25 cellular contexts compared by ENCODE assay signal in the genomic region with DNA sequence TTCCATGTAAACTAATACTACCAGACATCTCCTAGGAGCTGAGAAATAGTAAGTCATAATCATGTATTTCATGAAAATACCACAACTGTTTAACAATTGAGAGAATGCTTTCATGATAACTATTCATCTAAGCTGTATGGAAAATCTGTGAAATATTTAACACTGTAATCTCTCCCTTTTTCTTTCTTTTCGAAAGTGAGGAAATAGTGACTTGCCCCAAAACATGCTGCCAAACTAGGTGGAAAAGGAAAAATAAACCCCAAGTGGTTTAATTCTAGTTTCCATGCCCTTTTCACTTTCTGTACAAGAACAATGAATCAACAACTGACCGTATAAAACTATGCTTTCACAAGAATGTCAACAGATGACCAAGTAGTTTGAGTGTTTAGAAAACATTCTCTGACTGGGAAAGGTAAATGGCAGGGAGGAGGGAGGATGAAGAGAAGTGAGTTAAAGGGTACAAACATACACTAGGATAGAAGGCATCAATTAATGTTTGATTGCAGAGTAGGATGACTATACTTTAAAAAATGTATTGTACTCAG.
"Had no signal": no experiment of that assay in that cellular context is flagged by ENCODE, and none has a peak within 500 bp of the region (broad histone marks: within the 10 kb centered on the region; RNA-seq: fewer than 3 reads in every experiment).

No MANE protein-coding gene starts in this region.

- H3K4me3 ChIP-seq: adrenal gland, body of pancreas, heart right ventricle, ovary, skin epidermis, thoracic aorta, uterus had no signal

- H3K36me3 ChIP-seq: adrenal gland, heart right ventricle, neutrophil, ovary, thoracic aorta, uterus, WERI-Rb-1 had no signal

- DNase-seq: activated CD4-positive, alpha-beta memory T cell treated with anti-CD3 and anti-CD28 coated beads for 36 hours; activated CD4-positive, alpha-beta T cell treated with anti-CD3 and anti-CD28 coated beads for 48 hours; activated CD8-positive, alpha-beta memory T cell treated with anti-CD3 and anti-CD28 coated beads, Interleukin-2, amount 50 U/mL, for 4 hours; activated T-cell treated with anti-CD3 and anti-CD28 coated beads, Interleukin-2, amount 50 U/mL, for 24 hours; adrenal gland; aorta; body of pancreas; dermis blood vessel endothelial cell; effector CD4-positive, alpha-beta T cell; foreskin melanocyte; heart right ventricle; left ventricle myocardium superior; ovary; retina; stimulated activated CD4-positive, alpha-beta T cell treated with anti-CD3 and anti-CD28 coated beads, Interleukin-12 subunit alpha, Interleukin-12 subunit beta, amount 100 ng/mL, for 4 hours; stimulated activated CD4-positive, alpha-beta T cell treated with anti-CD3 and anti-CD28 coated beads, Interleukin-4, amount 100 ng/mL, for 1 hour; T-helper 17 cell; T1000; uterus; WERI-Rb-1 had no signal

- H3K27ac ChIP-seq: adrenal gland, body of pancreas, heart right ventricle, neutrophil, ovary, skin epidermis, thoracic aorta, WERI-Rb-1 had no signal

- H3K9me3 ChIP-seq: adrenal gland, body of pancreas, heart right ventricle, neutrophil, ovary, thoracic aorta, uterus had no signal

- H3K4me1 ChIP-seq: adrenal gland had no signal

- H3K27me3 ChIP-seq: adrenal gland, body of pancreas, heart right ventricle, neutrophil, ovary, uterus had no signal

- ATAC-seq: activated CD4-positive, CD25-positive, alpha-beta regulatory T cell treated with anti-CD3 and anti-CD28 coated beads, Interleukin-2, amount 50 U/mL, for 24 hours; body of pancreas; heart right ventricle; left ventricle myocardium superior; sciatic nerve; T-helper 17 cell had no signal
